Comparison of ENCODE assay signal across 9 cellular contexts in genomic region chr22:36350751-36351594, GRCh38. TPM values are rescaled to one million over a fixed set of nuclear protein-coding genes. Genes with fewer than 3 reads are reported as not detected.
DNase-seq lines count a peak whose midpoint lies in the region; ATAC-seq and TF ChIP-seq lines count a peak whose summit lies in the region.
"Had no signal": no experiment of that assay in that cellular context is flagged by ENCODE, and none has a peak within 500 bp of the region (broad histone marks: within the 10 kb centered on the region; RNA-seq: fewer than 3 reads in every experiment).

No MANE protein-coding gene starts in this region.

- H4K8ac ChIP-seq in mesendoderm (ENCODE audit: low read depth, low read length): no peak overlapping the region

- peaks cover 80% of the 10 kb centered on the region for H3K4me1 ChIP-seq in mammary epithelial cell (ENCODE audit: insufficient read depth, low read length)
- H3K4me1 ChIP-seq in mesendoderm (ENCODE audit: control insufficient read depth, low read depth, low read length): peaks cover 9% of the 10 kb centered on the region

- H3K4me2 ChIP-seq in mammary epithelial cell (ENCODE audit: insufficient read depth, low read depth, low read length) (peak overlapping the region; percentile 58), mesendoderm (ENCODE audit: low read length) (no peak overlapping the region)

- no peak overlapping the region for H2BK15ac ChIP-seq in mesendoderm (replicated peaks; ENCODE audit: low read depth)

- peak overlapping the region; percentile 75 for H3K27ac ChIP-seq in mammary epithelial cell (ENCODE audit: insufficient read depth, low read depth, low read length)
- peak overlapping the region; percentile 21 for H3K27ac ChIP-seq in mesendoderm (ENCODE audit: low read depth, low read length)

- no peak overlapping the region for H3K4me3 Mint-ChIP-seq in activated CD8-positive, alpha-beta memory T cell treated with anti-CD3 and anti-CD28 coated beads, Interleukin-2, amount 10 ng/mL, durations not matched to agents 7 days and 5 days
- H3K4me3 Mint-ChIP-seq in type B pancreatic cell: peak overlapping the region; percentile 67

- no peak overlapping the region for H2AK5ac ChIP-seq in mesendoderm (ENCODE audit: low read length)

- H3K79me1 ChIP-seq in mesendoderm (ENCODE audit: low read length): peaks cover 20% of the 10 kb centered on the region

- H2BK120ac ChIP-seq in mesendoderm (ENCODE audit: low read depth, low read length): no peak overlapping the region

- H3K4me1 Mint-ChIP-seq in activated CD8-positive, alpha-beta memory T cell treated with anti-CD3 and anti-CD28 coated beads, Interleukin-2, amount 10 ng/mL, durations not matched to agents 7 days and 5 days: peaks cover 85% of the 10 kb centered on the region
- H3K4me1 Mint-ChIP-seq in type B pancreatic cell (ENCODE audit: unreplicated experiment): peaks cover 45% of the 10 kb centered on the region

- H4K20me1 ChIP-seq in mammary epithelial cell (ENCODE audit: insufficient read depth, low read length): peaks cover 12% of the 10 kb centered on the region

- no peaks in the 10 kb centered on the region for H3K27me3 ChIP-seq in mammary epithelial cell (ENCODE audit: insufficient read depth, low read length)
- no peaks in the 10 kb centered on the region for H3K27me3 ChIP-seq in mesendoderm (ENCODE audit: insufficient read depth, low read length, poor library complexity)

- no peak for ATAC-seq in activated CD8-positive, alpha-beta memory T cell treated with anti-CD3 and anti-CD28 coated beads, Interleukin-2, amount 10 ng/mL, durations not matched to agents 7 days and 5 days

- TF ChIP-seq CTCF in mammary epithelial cell (conservative IDR thresholded peaks at IDR 0.05 in 1 of 2, IDR thresholded peaks at IDR 0.05 in 1 of 2; ENCODE audit: extremely low read depth in 1 of 2, insufficient read depth in 1 of 2, low read depth in 1 of 2, low read length in 2 of 2) (peak in 1 of 2 donors; percentile 40), type B pancreatic cell (conservative IDR thresholded peaks at IDR 0.05) (no peak)

- no peak overlapping the region for H2BK5ac ChIP-seq in mesendoderm (ENCODE audit: low read length)

- DNase-seq in activated CD8-positive, alpha-beta memory T cell treated with anti-CD3 and anti-CD28 coated beads, Interleukin-2, amount 10 ng/mL, durations not matched to agents 7 days and 5 days: no peak
- no peak for DNase-seq in activated CD8-positive, alpha-beta memory T cell treated with anti-CD3 and anti-CD28 coated beads, Interleukin-2, amount 50 U/mL, for 4 hours
- DNase-seq in mammary epithelial cell: peak; percentile 72
- DNase-seq in mesendoderm: peak; percentile 72
- DNase-seq in type B pancreatic cell (ENCODE audit: extremely low spot score, unreplicated experiment): no peak
- no peak for DNase-seq in activated CD4-positive, alpha-beta T cell treated with anti-CD3 and anti-CD28 coated beads, Interleukin-2, amount 50 U/mL, for 4 hours
- no peak for DNase-seq in NCI-H1417 treated with DMSO at 0.1 percent for 48 hours (lab: John Stamatoyannopoulos, UW)
- DNase-seq in SHP77 treated with DMSO at 0.1 percent for 48 hours (lab: John Stamatoyannopoulos, UW): no peak
- DNase-seq: NCI-H2029 had no signal

- H3K56ac ChIP-seq in mesendoderm (ENCODE audit: low read length): peak overlapping the region; percentile 51

- H3K36me3 ChIP-seq in mammary epithelial cell (ENCODE audit: insufficient read depth, low read length) (peaks cover 12% of the 10 kb centered on the region), mesendoderm (ENCODE audit: control insufficient read depth, insufficient read depth, low read length) (no peaks in the 10 kb centered on the region)

- in situ Hi-C loops in mammary epithelial cell (cut with MboI; ENCODE audit: low sequenced_read_pairs in 2 of 2): no loop called here

- no TSS peak for BruUV-seq in mammary epithelial cell (replicated peaks; lab: Mats Ljungman, UMichigan)

- peaks cover 50% of the 10 kb centered on the region for H3K36me3 Mint-ChIP-seq in activated CD8-positive, alpha-beta memory T cell treated with anti-CD3 and anti-CD28 coated beads, Interleukin-2, amount 10 ng/mL, durations not matched to agents 7 days and 5 days
- H3K36me3 Mint-ChIP-seq in type B pancreatic cell: peaks cover 6% of the 10 kb centered on the region

- no peak overlapping the region for H2AFZ ChIP-seq in mammary epithelial cell (ENCODE audit: low read depth, low read length)

- H3K18ac ChIP-seq in mesendoderm (ENCODE audit: low read length): peak overlapping the region; percentile 4

- H4K5ac ChIP-seq in mesendoderm (ENCODE audit: low read length): no peak overlapping the region

- CTCF ChIA-PET in activated CD8-positive, alpha-beta memory T cell treated with anti-CD3 and anti-CD28 coated beads, Interleukin-2, amount 10 ng/mL, durations not matched to agents 7 days and 5 days (lab: Charles Lee): interaction anchor here (0.8 to 1.6 kb wide), 6 partner anchors 11 to 120 kb away, joined by 3 to 5 read pairs (median 4); no protein-coding TSS in a partner anchor
- CTCF ChIA-PET in mammary epithelial cell (lab: Charles Lee; ENCODE audit: low non-redundant PET): interaction anchor here (0.7 kb wide), 2 partner anchors 12 to 186 kb away, joined by 3 to 4 read pairs; no protein-coding TSS in a partner anchor

- no peaks in the 10 kb centered on the region for H3K27me3 Mint-ChIP-seq in activated CD8-positive, alpha-beta memory T cell treated with anti-CD3 and anti-CD28 coated beads, Interleukin-2, amount 10 ng/mL, durations not matched to agents 7 days and 5 days
- H3K27me3 Mint-ChIP-seq in type B pancreatic cell: no peaks in the 10 kb centered on the region

- intact Hi-C loops in mammary epithelial cell (cut with micrococcal nuclease): no loop called here

- H3K79me2 ChIP-seq in mammary epithelial cell (ENCODE audit: insufficient read depth, low read length): peaks cover 97% of the 10 kb centered on the region
- peaks cover 85% of the 10 kb centered on the region for H3K79me2 ChIP-seq in mesendoderm (ENCODE audit: control insufficient read depth, insufficient read depth, low read length)

- H3K9me3 Mint-ChIP-seq in activated CD8-positive, alpha-beta memory T cell treated with anti-CD3 and anti-CD28 coated beads, Interleukin-2, amount 10 ng/mL, durations not matched to agents 7 days and 5 days (ENCODE audit: low read depth): no peaks in the 10 kb centered on the region
- H3K9me3 Mint-ChIP-seq in type B pancreatic cell: no peaks in the 10 kb centered on the region

- dilution Hi-C loops in mammary epithelial cell (cut with HindIII; ENCODE audit: low sequenced_read_pairs): no loop called here

- H3K9me3 ChIP-seq in mammary epithelial cell (replicated peaks; ENCODE audit: insufficient read depth, low read length): no peaks in the 10 kb centered on the region

- H3K23ac ChIP-seq in mesendoderm (ENCODE audit: low read length): peak overlapping the region; percentile 51

- H3K27ac Mint-ChIP-seq in activated CD8-positive, alpha-beta memory T cell treated with anti-CD3 and anti-CD28 coated beads, Interleukin-2, amount 10 ng/mL, durations not matched to agents 7 days and 5 days: peak overlapping the region; percentile 86
- peak overlapping the region; percentile 96 for H3K27ac Mint-ChIP-seq in type B pancreatic cell

- no peak overlapping the region for H3K4ac ChIP-seq in mesendoderm (ENCODE audit: low read depth, low read length)

- H3K9ac ChIP-seq in mammary epithelial cell (ENCODE audit: insufficient read depth, low read length): peak overlapping the region; percentile 42
- H3K9ac ChIP-seq in mesendoderm (ENCODE audit: low read length): peak overlapping the region; percentile 17

- no peak overlapping the region for H3K4me3 ChIP-seq in mammary epithelial cell (replicated peaks in 1 of 3; ENCODE audit: insufficient read depth in 1 of 3, low read depth in 2 of 3, low read length in 3 of 3)
- H3K4me3 ChIP-seq in mesendoderm (ENCODE audit: low read length): no peak overlapping the region

- WGBS in mammary epithelial cell (ENCODE audit: low coverage, missing lambda C conversion rate): 13% methylated on average over 12 of the region's 14 CpGs
- no CpG with 5 or more reads among the region's 14 CpGs for WGBS in mesendoderm (ENCODE audit: extremely low coverage, insufficient coverage, low lambda C conversion rate)

RNA-seq across cellular contexts. Expression of gene MYH9, which starts 36.8 kb away (rescaled TPM):
- total RNA-seq in activated CD8-positive, alpha-beta memory T cell treated with anti-CD3 and anti-CD28 coated beads, Interleukin-2, amount 10 ng/mL, durations not matched to agents 7 days and 5 days: 100 to 1,000 TPM; 695 to 913 TPM
- total RNA-seq in mammary epithelial cell (1,000 to 10,000 TPM; 1,183 to 1,246 TPM), type B pancreatic cell (ENCODE audit: low replicate concordance) (277 and 364 TPM in 2 replicates)
- polyA plus RNA-seq in mammary epithelial cell: 295 TPM
- 996 TPM for polyA minus RNA-seq in mammary epithelial cell
- 110 TPM for polyA plus RNA-seq in mesendoderm (2013, experiment 1 of 2)
- polyA plus RNA-seq in mesendoderm (2013, experiment 2 of 2): 111 TPM

Comparison
In these comparisons a context has a peak if more than half of its experiments do, and no peak if none do; other contexts are left out.
1. DNase-seq: peak in mammary epithelial cell (single experiment) and mesendoderm (single experiment); none in activated CD8-positive, alpha-beta memory T cell treated with anti-CD3 and anti-CD28 coated beads, Interleukin-2, amount 10 ng/mL, durations not matched to agents 7 days and 5 days (single experiment), activated CD8-positive, alpha-beta memory T cell treated with anti-CD3 and anti-CD28 coated beads, Interleukin-2, amount 50 U/mL, for 4 hours (single experiment), type B pancreatic cell (single experiment), activated CD4-positive, alpha-beta T cell treated with anti-CD3 and anti-CD28 coated beads, Interleukin-2, amount 50 U/mL, for 4 hours (0 of 2), NCI-H1417 treated with DMSO at 0.1 percent for 48 hours (single experiment) and SHP77 treated with DMSO at 0.1 percent for 48 hours (single experiment).